Comparison of ENCODE assay signal across 30 cellular contexts in genomic region chr10:61020420-61021158, GRCh38.
"Had no signal": no experiment of that assay in that cellular context is flagged by ENCODE, and none has a peak within 500 bp of the region (broad histone marks: within the 10 kb centered on the region; RNA-seq: fewer than 3 reads in every experiment).

No MANE protein-coding gene starts in this region.

- H3K4me1 ChIP-seq: heart right ventricle, left lung, lower lobe of right lung, prostate gland, sigmoid colon, suprapubic skin, tibial artery, upper lobe of right lung, uterus had no signal

- H3K9me3 ChIP-seq: heart right ventricle, left lung, lower lobe of right lung, ovary, prostate gland, sigmoid colon, suprapubic skin, thoracic aorta, tibial artery, upper lobe of right lung, uterus had no signal

- DNase-seq: heart right ventricle; left colon; left lung; lower lobe of right lung; mammary epithelial cell; mesenchymal stem cell; naive thymus-derived CD8-positive, alpha-beta T cell; nephron progenitor cell; ovary; posterior cingulate gyrus; retina; right cardiac atrium; sigmoid colon; stimulated activated CD4-positive, alpha-beta T cell treated with anti-CD3 and anti-CD28 coated beads, Interleukin-1b, Interleukin-23, amount 100 ng/mL, for 48 hours; stimulated activated CD4-positive, alpha-beta T cell treated with anti-CD3 and anti-CD28 coated beads, Interleukin-2, amount 100 ng/mL, for 48 hours; stimulated activated CD4-positive, alpha-beta T cell treated with anti-CD3 and anti-CD28 coated beads, Interleukin-4, amount 100 ng/mL, for 4 hours; stimulated activated CD8-positive, alpha-beta memory T cell treated with anti-CD3 and anti-CD28 coated beads, Interleukin-4, amount 100 ng/mL, for 48 hours; stimulated activated naive CD4-positive, alpha-beta T cell treated with Interleukin-2 at 50 U/mL for 16 hours; stimulated activated naive CD8-positive, alpha-beta T cell treated with anti-CD3 and anti-CD28 coated beads, Interleukin-15, amount 100 ng/mL, for 72 hours; tibial artery; trophoblast cell; upper lobe of right lung; uterus had no signal

- H3K4me3 ChIP-seq: heart right ventricle, hepatocyte, left lung, lower lobe of right lung, ovary, prostate gland, sigmoid colon, smooth muscle cell, suprapubic skin, thoracic aorta, tibial artery, upper lobe of right lung, uterus had no signal

- H3K27ac ChIP-seq: heart right ventricle, hepatocyte, left lung, lower lobe of right lung, ovary, prostate gland, sigmoid colon, suprapubic skin, thoracic aorta, tibial artery, upper lobe of right lung, uterus had no signal

- H3K36me3 ChIP-seq: heart right ventricle, left lung, lower lobe of right lung, ovary, prostate gland, sigmoid colon, suprapubic skin, thoracic aorta, tibial artery, upper lobe of right lung, uterus had no signal

- ATAC-seq: heart right ventricle; left colon; left lung; lower lobe of right lung; naive thymus-derived CD8-positive, alpha-beta T cell; right cardiac atrium; stimulated activated memory B cell treated with anti-CD40 and anti-IgM and Interleukin-4, amounts not matched to agents 10 μg/mL and 1 μg/mL and 100 μg/mL, for 72 hours; stimulated activated naive CD8-positive, alpha-beta T cell treated with anti-CD3 and anti-CD28 coated beads, Interleukin-15, amount 100 ng/mL, for 72 hours; upper lobe of right lung had no signal

- H3K4me2 ChIP-seq: hepatocyte, smooth muscle cell had no signal

- FAIRE-seq: keratinocyte had no signal

- H3K27me3 ChIP-seq: heart right ventricle, hepatocyte, left lung, ovary, sigmoid colon, suprapubic skin, tibial artery, upper lobe of right lung, uterus had no signal
